Comparison of ENCODE assay signal across 29 cellular contexts in the genomic region with DNA sequence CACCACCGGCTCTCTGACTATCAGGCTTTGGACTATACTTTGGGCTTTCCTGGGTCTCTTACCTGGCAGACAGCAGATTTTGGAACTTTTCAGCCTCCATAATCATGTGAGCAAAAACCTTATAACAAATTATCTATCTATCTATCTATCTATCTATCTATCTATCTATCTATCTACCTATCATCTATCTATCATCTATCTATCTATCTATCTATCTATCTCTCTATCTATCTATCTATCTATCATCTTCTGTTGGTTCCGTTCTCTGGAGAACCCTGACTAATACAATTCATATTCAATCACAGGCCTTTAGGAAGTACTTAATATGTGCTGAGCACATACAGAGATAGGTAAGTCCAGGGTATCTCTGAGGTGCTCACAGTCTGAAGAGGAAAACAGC.
"Had no signal": no experiment of that assay in that cellular context is flagged by ENCODE, and none has a peak within 500 bp of the region (broad histone marks: within the 10 kb centered on the region; RNA-seq: fewer than 3 reads in every experiment).

No MANE protein-coding gene starts in this region.

- H3K36me3 ChIP-seq: stomach, suprapubic skin, thoracic aorta, thyroid gland, tibial artery, tibial nerve, transverse colon, upper lobe of left lung, upper lobe of right lung, uterus, vagina had no signal

- H3K36me3 Mint-ChIP-seq: stimulated activated effector memory CD8-positive, alpha-beta T cell treated with anti-CD3 and anti-CD28 coated beads, Interleukin-12 subunit alpha, Interleukin-12 subunit beta, amount 100 ng/mL, for 72 hours; stimulated activated memory B cell treated with anti-CD40 and anti-IgM and Interleukin-4, amounts not matched to agents 10 μg/mL and 1 μg/mL and 100 μg/mL, for 72 hours; type B pancreatic cell had no signal

- H3K27ac Mint-ChIP-seq: stimulated activated effector memory CD8-positive, alpha-beta T cell treated with anti-CD3 and anti-CD28 coated beads, Interleukin-12 subunit alpha, Interleukin-12 subunit beta, amount 100 ng/mL, for 72 hours; stimulated activated memory B cell treated with anti-CD40 and anti-IgM and Interleukin-4, amounts not matched to agents 10 μg/mL and 1 μg/mL and 100 μg/mL, for 72 hours; stimulated activated naive B cell treated with anti-CD40 and anti-IgM and Interleukin-4, amounts not matched to agents 10 μg/mL and 1 μg/mL and 100 μg/mL, for 72 hours; stimulated activated naive CD8-positive, alpha-beta T cell treated with anti-CD3 and anti-CD28 coated beads, Interleukin-15, amount 100 ng/mL, for 72 hours; stimulated activated naive CD8-positive, alpha-beta T cell treated with anti-CD3 and anti-CD28 coated beads, Interleukin-15, Interleukin-2, amounts not matched to agents 100 ng/mL and 50 ng/mL, for 24 hours; type B pancreatic cell had no signal

- H3K4me1 ChIP-seq: suprapubic skin, testis, thyroid gland, tibial artery, tibial nerve, transverse colon, upper lobe of left lung, upper lobe of right lung, uterus, vagina had no signal

- H3K9me3 Mint-ChIP-seq: stimulated activated effector memory CD8-positive, alpha-beta T cell treated with anti-CD3 and anti-CD28 coated beads, Interleukin-12 subunit alpha, Interleukin-12 subunit beta, amount 100 ng/mL, for 72 hours; stimulated activated memory B cell treated with anti-CD40 and anti-IgM and Interleukin-4, amounts not matched to agents 10 μg/mL and 1 μg/mL and 100 μg/mL, for 72 hours; stimulated activated naive CD8-positive, alpha-beta T cell treated with anti-CD3 and anti-CD28 coated beads, Interleukin-15, Interleukin-2, amounts not matched to agents 100 ng/mL and 50 ng/mL, for 24 hours had no signal

- DNase-seq: stimulated activated CD4-positive, alpha-beta T cell treated with anti-CD3 and anti-CD28 coated beads, Interleukin-2, amount 100 ng/mL, for 48 hours; stimulated activated CD4-positive, alpha-beta T cell treated with anti-CD3 and anti-CD28 coated beads, Interleukin-4, amount 100 ng/mL, for 1 hour; stimulated activated CD4-positive, alpha-beta T cell treated with anti-CD3 and anti-CD28 coated beads, Interleukin-4, amount 100 ng/mL, for 24 hours; stimulated activated CD4-positive, alpha-beta T cell treated with anti-CD3 and anti-CD28 coated beads, Interleukin-4, amount 100 ng/mL, for 4 hours; stimulated activated CD8-positive, alpha-beta memory T cell treated with anti-CD3 and anti-CD28 coated beads, Interleukin-4, amount 100 ng/mL, for 48 hours; stimulated activated naive B cell treated with anti-CD40 and anti-IgM and Interleukin-4, amounts not matched to agents 10 μg/mL and 1 μg/mL and 100 μg/mL, for 72 hours; stimulated activated naive CD4-positive, alpha-beta T cell; stimulated activated naive CD4-positive, alpha-beta T cell treated with Interleukin-2 at 50 U/mL for 16 hours; stimulated activated naive CD8-positive, alpha-beta T cell treated with anti-CD3 and anti-CD28 coated beads, Interleukin-15, amount 100 ng/mL, for 72 hours; stimulated activated naive CD8-positive, alpha-beta T cell treated with anti-CD3 and anti-CD28 coated beads, Interleukin-15, Interleukin-2, amounts not matched to agents 100 U/mL and 50 U/mL, for 24 hours; stomach; substantia nigra; testis; thyroid gland; tibial artery; transverse colon; trophoblast cell; upper lobe of left lung; upper lobe of right lung; uterus had no signal

- ATAC-seq: stimulated activated effector memory CD8-positive, alpha-beta T cell treated with anti-CD3 and anti-CD28 coated beads, Interleukin-12 subunit alpha, Interleukin-12 subunit beta, amount 100 ng/mL, for 72 hours; stimulated activated memory B cell treated with anti-CD40 and anti-IgM and Interleukin-4, amounts not matched to agents 10 μg/mL and 1 μg/mL and 100 μg/mL, for 72 hours; stimulated activated naive B cell treated with anti-CD40 and anti-IgM and Interleukin-4, amounts not matched to agents 10 μg/mL and 1 μg/mL and 100 μg/mL, for 72 hours; stimulated activated naive CD8-positive, alpha-beta T cell treated with anti-CD3 and anti-CD28 coated beads, Interleukin-15, amount 100 ng/mL, for 72 hours; stimulated activated naive CD8-positive, alpha-beta T cell treated with anti-CD3 and anti-CD28 coated beads, Interleukin-15, Interleukin-2, amounts not matched to agents 100 U/mL and 50 U/mL, for 24 hours; upper lobe of right lung had no signal

- H3K27me3 ChIP-seq: suprapubic skin, testis, thyroid gland, tibial artery, tibial nerve, transverse colon, upper lobe of left lung, uterus, vagina had no signal

- FAIRE-seq: urothelium cell line had no signal

- H3K4me3 ChIP-seq: stomach, suprapubic skin, testis, thoracic aorta, thyroid gland, tibial artery, tibial nerve, transverse colon, upper lobe of left lung, upper lobe of right lung, uterus, vagina had no signal

- H3K4me3 Mint-ChIP-seq: stimulated activated effector memory CD8-positive, alpha-beta T cell treated with anti-CD3 and anti-CD28 coated beads, Interleukin-12 subunit alpha, Interleukin-12 subunit beta, amount 100 ng/mL, for 72 hours; stimulated activated memory B cell treated with anti-CD40 and anti-IgM and Interleukin-4, amounts not matched to agents 10 μg/mL and 1 μg/mL and 100 μg/mL, for 72 hours; stimulated activated naive B cell treated with anti-CD40 and anti-IgM and Interleukin-4, amounts not matched to agents 10 μg/mL and 1 μg/mL and 100 μg/mL, for 72 hours; stimulated activated naive CD8-positive, alpha-beta T cell treated with anti-CD3 and anti-CD28 coated beads, Interleukin-15, amount 100 ng/mL, for 72 hours; stimulated activated naive CD8-positive, alpha-beta T cell treated with anti-CD3 and anti-CD28 coated beads, Interleukin-15, Interleukin-2, amounts not matched to agents 100 ng/mL and 50 ng/mL, for 24 hours; type B pancreatic cell had no signal

- H3K4me1 Mint-ChIP-seq: stimulated activated effector memory CD8-positive, alpha-beta T cell treated with anti-CD3 and anti-CD28 coated beads, Interleukin-12 subunit alpha, Interleukin-12 subunit beta, amount 100 ng/mL, for 72 hours; stimulated activated memory B cell treated with anti-CD40 and anti-IgM and Interleukin-4, amounts not matched to agents 10 μg/mL and 1 μg/mL and 100 μg/mL, for 72 hours; stimulated activated naive B cell treated with anti-CD40 and anti-IgM and Interleukin-4, amounts not matched to agents 10 μg/mL and 1 μg/mL and 100 μg/mL, for 72 hours; stimulated activated naive CD8-positive, alpha-beta T cell treated with anti-CD3 and anti-CD28 coated beads, Interleukin-15, amount 100 ng/mL, for 72 hours had no signal

- H3K9me3 ChIP-seq: stomach, suprapubic skin, testis, thoracic aorta, thyroid gland, tibial artery, tibial nerve, transverse colon, upper lobe of left lung, upper lobe of right lung, uterus, vagina had no signal

- H3K27ac ChIP-seq: stomach, suprapubic skin, testis, thoracic aorta, thyroid gland, tibial artery, tibial nerve, transverse colon, upper lobe of left lung, upper lobe of right lung, uterus, vagina had no signal
